Comparison of ENCODE assay signal across 11 cellular contexts in the genomic region with DNA sequence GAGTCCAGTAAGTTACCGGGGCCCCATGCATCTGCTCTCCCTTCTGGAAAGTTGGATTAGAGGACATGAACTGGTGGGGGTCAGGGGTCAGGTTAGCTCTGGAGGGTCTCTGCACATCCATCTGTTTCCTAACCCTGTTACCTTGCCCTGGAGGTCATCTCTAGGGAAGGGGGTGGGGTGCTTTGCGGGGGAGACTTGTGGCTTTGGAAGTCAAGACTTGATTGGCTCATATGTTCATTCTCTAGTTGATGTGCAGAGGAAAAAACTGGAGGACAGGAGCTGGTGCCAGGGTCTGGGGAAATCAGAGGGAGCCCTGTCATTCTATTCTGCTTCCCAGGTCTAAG. TPM values are rescaled to one million over a fixed set of nuclear protein-coding genes. Genes with fewer than 3 reads are reported as not detected.
A peak's percentile ranks its signal among the peaks of the same experiment; 100 is the strongest.
DNase-seq lines count a peak whose midpoint lies in the region; ATAC-seq and TF ChIP-seq lines count a peak whose summit lies in the region.
"Had no signal": no experiment of that assay in that cellular context is flagged by ENCODE, and none has a peak within 500 bp of the region (broad histone marks: within the 10 kb centered on the region; RNA-seq: fewer than 3 reads in every experiment).

No MANE protein-coding gene starts in this region.

- H3K4me3 ChIP-seq in right cardiac atrium (ENCODE audit: low read length) (peak overlapping the region; percentile 88), vagina (peak overlapping the region; percentile 66 to 78), mucosa of descending colon (no peak overlapping the region)

- intact Hi-C loops in right cardiac atrium (cut with DNase I): loop anchor here in 1 of 4 donors (5.0 kb wide), 1 partner anchor 43 kb away; no protein-coding TSS in a partner anchor
- intact Hi-C loops in left cardiac atrium (cut with DNase I): loop anchor here (5.0 kb wide), 1 partner anchor 248 kb away; no protein-coding TSS in a partner anchor
- intact Hi-C loops in vagina (cut with DNase I): no loop called here
- intact Hi-C loops in mucosa of descending colon (cut with DNase I, micrococcal nuclease): no loop called here

- H3K27ac ChIP-seq in right cardiac atrium (ENCODE audit: low read length) (no peak overlapping the region), vagina (no peak overlapping the region)
- H3K27ac ChIP-seq: cardiac muscle cell, Peyer's patch had no signal

- H3K27me3 ChIP-seq in right cardiac atrium (ENCODE audit: control insufficient read depth, insufficient read depth) (no peaks in the 10 kb centered on the region), vagina (no peaks in the 10 kb centered on the region)

- no peak overlapping the region for H3K27ac Mint-ChIP-seq in central memory CD8-positive, alpha-beta T cell (ENCODE audit: low read depth)
- H3K27ac Mint-ChIP-seq in natural killer cell treated with Interleukin-12 subunit alpha and Interleukin-12 subunit beta and Interleukin-15 and Interleukin-18, amount 100 ng/mL, for 72 hours: no peak overlapping the region

- no peaks in the 10 kb centered on the region for H3K4me1 ChIP-seq in right cardiac atrium (ENCODE audit: control insufficient read depth, insufficient read depth, low read length)
- H3K4me1 ChIP-seq in vagina: peaks cover 15% of the 10 kb centered on the region
- peaks cover 4% of the 10 kb centered on the region for H3K4me1 ChIP-seq in mucosa of descending colon (ENCODE audit: low read depth)

- no peaks in the 10 kb centered on the region for H3K36me3 ChIP-seq in vagina
- no peaks in the 10 kb centered on the region for H3K36me3 ChIP-seq in mucosa of descending colon (ENCODE audit: low read depth)
- H3K36me3 ChIP-seq: cardiac muscle cell, Peyer's patch had no signal

- peaks cover 2% of the 10 kb centered on the region for H3K36me3 Mint-ChIP-seq in central memory CD8-positive, alpha-beta T cell (ENCODE audit: insufficient read depth)
- peaks cover 4% of the 10 kb centered on the region for H3K36me3 Mint-ChIP-seq in natural killer cell treated with Interleukin-12 subunit alpha and Interleukin-12 subunit beta and Interleukin-15 and Interleukin-18, amount 100 ng/mL, for 72 hours

- H3K4me3 Mint-ChIP-seq in central memory CD8-positive, alpha-beta T cell: peak overlapping the region; percentile 58
- H3K4me3 Mint-ChIP-seq in natural killer cell treated with Interleukin-12 subunit alpha and Interleukin-12 subunit beta and Interleukin-15 and Interleukin-18, amount 100 ng/mL, for 72 hours: peak overlapping the region; percentile 56

- H3K9me3 ChIP-seq in right cardiac atrium (ENCODE audit: control insufficient read depth, low read length) (no peaks in the 10 kb centered on the region), vagina (no peaks in the 10 kb centered on the region), mucosa of descending colon (no peaks in the 10 kb centered on the region)
- H3K9me3 ChIP-seq: Peyer's patch had no signal

- no peaks in the 10 kb centered on the region for H3K9me3 Mint-ChIP-seq in central memory CD8-positive, alpha-beta T cell
- no peaks in the 10 kb centered on the region for H3K9me3 Mint-ChIP-seq in natural killer cell treated with Interleukin-12 subunit alpha and Interleukin-12 subunit beta and Interleukin-15 and Interleukin-18, amount 100 ng/mL, for 72 hours

- no peak for TF ChIP-seq CTCF in vagina (IDR thresholded peaks at IDR 0.05)
- TF ChIP-seq CTCF in mucosa of descending colon (IDR thresholded peaks at IDR 0.05): no peak

- no peak for TF ChIP-seq POLR2A in vagina (IDR thresholded peaks at IDR 0.05)

- no peak for ATAC-seq in right cardiac atrium
- ATAC-seq in left cardiac atrium: no peak
- ATAC-seq in central memory CD8-positive, alpha-beta T cell (replicated peaks; ENCODE audit: extremely low read depth, poor library complexity, severe bottlenecking): no peak
- no peak for ATAC-seq in natural killer cell treated with Interleukin-12 subunit alpha and Interleukin-12 subunit beta and Interleukin-15 and Interleukin-18, amount 100 ng/mL, for 72 hours
- no peak for ATAC-seq in mucosa of descending colon

- H3K4me1 Mint-ChIP-seq in central memory CD8-positive, alpha-beta T cell: peaks cover 6% of the 10 kb centered on the region
- H3K4me1 Mint-ChIP-seq in natural killer cell treated with Interleukin-12 subunit alpha and Interleukin-12 subunit beta and Interleukin-15 and Interleukin-18, amount 100 ng/mL, for 72 hours (ENCODE audit: low read depth in 2 of 2): peaks cover 6 to 10% of the 10 kb centered on the region in 2 donors

- no peak for DNase-seq in right cardiac atrium
- no peak for DNase-seq in left cardiac atrium
- DNase-seq in central memory CD8-positive, alpha-beta T cell (ENCODE audit: low spot score in 2 of 2): no peak
- DNase-seq in natural killer cell treated with Interleukin-12 subunit alpha and Interleukin-12 subunit beta and Interleukin-15 and Interleukin-18, amount 100 ng/mL, for 72 hours (ENCODE audit: low spot score): no peak
- no peak for DNase-seq in vagina (ENCODE audit: extremely low spot score in 2 of 2)
- DNase-seq in GM03348 (ENCODE audit: low spot score): no peak
- no peak for DNase-seq in mucosa of descending colon
- no peak for DNase-seq in HuH-7 (ENCODE audit: low spot score)
- DNase-seq: NCI-H187 treated with DMSO at 0.1 percent for 48 hours, Peyer's patch had no signal

- WGBS in right cardiac atrium: 48% methylated on average over 2 of the region's 2 CpGs

- H3K27me3 Mint-ChIP-seq in central memory CD8-positive, alpha-beta T cell: peaks cover 29% of the 10 kb centered on the region
- H3K27me3 Mint-ChIP-seq in natural killer cell treated with Interleukin-12 subunit alpha and Interleukin-12 subunit beta and Interleukin-15 and Interleukin-18, amount 100 ng/mL, for 72 hours: peaks cover 25 to 32% of the 10 kb centered on the region in 2 donors

RNA-seq across cellular contexts. Expression of a gene that starts 1.6 kb away (rescaled TPM):
- total RNA-seq in right cardiac atrium: 10 to 100 TPM; 44.2 to 58.4 (median 45.6) TPM
- polyA plus RNA-seq in right cardiac atrium: 19.5 TPM
- 10 to 100 TPM; 28.0 to 40.5 TPM for total RNA-seq in left cardiac atrium
- total RNA-seq in natural killer cell treated with Interleukin-12 subunit alpha and Interleukin-12 subunit beta and Interleukin-15 and Interleukin-18, amount 100 ng/mL, for 72 hours: under 1 TPM; 0.26 to 0.86 TPM
- total RNA-seq in vagina: 48.1 TPM
- 10 to 100 TPM; 35.4 to 78.3 (median 73.5) TPM for total RNA-seq in mucosa of descending colon

RNA-seq across cellular contexts. Expression of a gene that starts 42.9 kb away (rescaled TPM):
- total RNA-seq in right cardiac atrium (1 to 10 TPM in 1 of 4 donors, under 1 TPM in 3; 0.36 to 2.0 (median 0.83) TPM), left cardiac atrium (under 1 TPM in 1 of 2 donors, not detected in 1; 0.29 TPM), vagina (not detected), mucosa of descending colon (1 to 10 TPM in 1 of 3 donors, under 1 TPM in 2; 0.41 to 2.0 (median 0.58) TPM)
- polyA plus RNA-seq in right cardiac atrium: 1.6 TPM
- not detected for total RNA-seq in natural killer cell treated with Interleukin-12 subunit alpha and Interleukin-12 subunit beta and Interleukin-15 and Interleukin-18, amount 100 ng/mL, for 72 hours
- total RNA-seq: cardiac muscle cell, Peyer's patch had no signal
- polyA plus RNA-seq: cardiac muscle cell had no signal

Comparison
In these comparisons a context has a peak if more than half of its experiments do, and no peak if none do; other contexts are left out.
1. RNA of a gene that starts 1.6 kb away (total RNA-seq): 35.4 to 78.3 TPM in mucosa of descending colon, 48.1 TPM in vagina (single experiment), 44.2 to 58.4 TPM in right cardiac atrium and 28.0 to 40.5 TPM in left cardiac atrium; 0.26 to 0.86 TPM in natural killer cell treated with Interleukin-12 subunit alpha and Interleukin-12 subunit beta and Interleukin-15 and Interleukin-18, amount 100 ng/mL, for 72 hours; every median in the first group is over 10 times any median in the second.
2. intact Hi-C loops: an anchor here in left cardiac atrium (5.0 kb wide); none called in vagina and mucosa of descending colon.